ENCODE assay signal across 1 cellular context in genomic region chr18:36798738-36799473, GRCh38.
A peak's percentile ranks its signal among the peaks of the same experiment; 100 is the strongest.
TF ChIP-seq lines count a peak whose summit lies in the region.

No MANE protein-coding gene starts in this region.

TF ChIP-seq in K562, 482 proteins besides CTCF, POLR2A, EP300 and RAD21:
- TF ChIP-seq ZNF212 (CRISPR knock-in tag; IDR thresholded peaks at IDR 0.05) (no peak), ZNF586 (CRISPR knock-in tag; conservative IDR thresholded peaks at IDR 0.05) (no peak), TGIF2 (CRISPR knock-in tag; IDR thresholded peaks at IDR 0.05) (no peak), PHTF2 (CRISPR knock-in tag; IDR thresholded peaks at IDR 0.05) (no peak), ZNF445 (CRISPR knock-in tag; IDR thresholded peaks at IDR 0.05; ENCODE audit: low read depth) (no peak), MTA1 (IDR thresholded peaks at IDR 0.05; ENCODE audit: borderline replicate concordance) (no peak), SOX6 (IDR thresholded peaks at IDR 0.05) (no peak), MED1 (CRISPR knock-in tag; IDR thresholded peaks at IDR 0.05; ENCODE audit: borderline replicate concordance) (no peak), ZNF408 (CRISPR knock-in tag; IDR thresholded peaks at IDR 0.05; ENCODE audit: low read depth) (no peak), ZNF347 (CRISPR knock-in tag; IDR thresholded peaks at IDR 0.05; ENCODE audit: low read depth) (no peak), PBX2 (CRISPR knock-in tag; IDR thresholded peaks at IDR 0.05; ENCODE audit: low read depth) (no peak), PBX2 (tag; conservative IDR thresholded peaks at IDR 0.05; ENCODE audit: low read depth) (no peak), HLTF (IDR thresholded peaks at IDR 0.05) (no peak), ZNF316 (IDR thresholded peaks at IDR 0.05) (no peak), HDGF (IDR thresholded peaks at IDR 0.05) (no peak), CBFA2T2 (conservative IDR thresholded peaks at IDR 0.05) (0 out of 2 replicates have a peak, but pooled peaks have one; percentile 14), EGR1 (conservative IDR thresholded peaks at IDR 0.05) (peak; percentile 78), CGGBP1 (CRISPR knock-in tag; IDR thresholded peaks at IDR 0.05) (no peak), ATF7 (IDR thresholded peaks at IDR 0.05) (no peak), CBFA2T3 (IDR thresholded peaks at IDR 0.05) (peak; percentile 50), KLF1 (tag; IDR thresholded peaks at IDR 0.05) (no peak), ZNF75A (CRISPR knock-in tag; IDR thresholded peaks at IDR 0.05) (no peak), GTF2E2 (tag; IDR thresholded peaks at IDR 0.05) (no peak), HCFC1 (IDR thresholded peaks at IDR 0.05; ENCODE audit: low read depth, low read length) (no peak), ZNF764 (CRISPR knock-in tag; IDR thresholded peaks at IDR 0.05; ENCODE audit: low read depth) (no peak)
